ENCODE assay signal across 12 cellular contexts in genomic region chr1:10677508-10678364, GRCh38.
DNase-seq lines count a peak whose midpoint lies in the region; ATAC-seq and TF ChIP-seq lines count a peak whose summit lies in the region.
"Had no signal": no experiment of that assay in that cellular context is flagged by ENCODE, and none has a peak within 500 bp of the region (broad histone marks: within the 10 kb centered on the region; RNA-seq: fewer than 3 reads in every experiment).

No MANE protein-coding gene starts in this region.

- ATAC-seq in natural killer cell = no peak
- no peak for ATAC-seq in HG03135 (IDR thresholded peaks at IDR 0.05; ENCODE audit: unreplicated experiment)

- no peak for TF ChIP-seq POLR2A in esophagus squamous epithelium (IDR thresholded peaks at IDR 0.05)

- peak overlapping the region in 3 of 4 donors; percentile 20 to 79 (median 72) for H3K27ac ChIP-seq in esophagus squamous epithelium
- H3K27ac ChIP-seq in tibial artery = peak overlapping the region; percentile 1 to 78
- H3K27ac ChIP-seq: testis had no signal

- intact Hi-C loops in esophagus squamous epithelium (cut with DNase I) (no loop called here), tibial artery (cut with DNase I; ENCODE audit: low total_unique reads) (no loop called here), natural killer cell (cut with micrococcal nuclease) (no loop called here)

- H3K9me3 ChIP-seq in NT2/D1 (ENCODE audit: insufficient read depth, low read length) = no peaks in the 10 kb centered on the region
- no peaks in the 10 kb centered on the region for H3K9me3 ChIP-seq in esophagus squamous epithelium
- H3K9me3 ChIP-seq in tibial artery = no peaks in the 10 kb centered on the region
- H3K9me3 ChIP-seq: testis had no signal

- H3K9me3 Mint-ChIP-seq in natural killer cell = no peaks in the 10 kb centered on the region

- peaks cover 23% of the 10 kb centered on the region for H3K4me1 ChIP-seq in NT2/D1 (ENCODE audit: insufficient read depth, insufficient read length)
- peaks cover 19 to 100% (median 26%) of the 10 kb centered on the region in 3 donors for H3K4me1 ChIP-seq in esophagus squamous epithelium
- peaks cover 0 to 84% (median 56%) of the 10 kb centered on the region in 4 donors for H3K4me1 ChIP-seq in tibial artery
- H3K4me1 ChIP-seq: testis had no signal

- H3K9ac ChIP-seq in NT2/D1 (ENCODE audit: insufficient read length, low read depth) = peak overlapping the region; percentile 71

- H3K4me3 ChIP-seq in NT2/D1 (ENCODE audit: insufficient read length, low read depth) = no peak overlapping the region
- no peak overlapping the region for H3K4me3 ChIP-seq in esophagus squamous epithelium
- no peak overlapping the region for H3K4me3 ChIP-seq in tibial artery
- H3K4me3 ChIP-seq: testis had no signal

- H3K36me3 ChIP-seq in NT2/D1 (ENCODE audit: insufficient read depth, insufficient read length, low read length) = no peaks in the 10 kb centered on the region
- peaks cover 0 to 7% (median 0%) of the 10 kb centered on the region in 3 donors for H3K36me3 ChIP-seq in esophagus squamous epithelium
- H3K36me3 ChIP-seq in tibial artery = no peaks in the 10 kb centered on the region

- WGBS in esophagus squamous epithelium, 2 donors = 84 to 89% methylated on average over 17 to 20 of the region's 26 CpGs

- H3K36me3 Mint-ChIP-seq in natural killer cell = no peaks in the 10 kb centered on the region

- H3K4me3 Mint-ChIP-seq in natural killer cell = no peak overlapping the region

- no peak for DNase-seq in NT2/D1 (ENCODE audit: low read depth, low spot score)
- DNase-seq in esophagus squamous epithelium (lab: John Stamatoyannopoulos, UW) = no peak
- peak; percentile 3 for DNase-seq in midbrain (lab: John Stamatoyannopoulos, UW)
- no peak for DNase-seq in tibial artery
- DNase-seq in NCI-H187 treated with DMSO at 0.1 percent for 48 hours (lab: John Stamatoyannopoulos, UW) = no peak
- DNase-seq in natural killer cell = no peak
- DNase-seq: activated CD8-positive, alpha-beta memory T cell treated with anti-CD3 and anti-CD28 coated beads, Interleukin-2, amount 50 U/mL, for 4 hours; effector CD8-positive, alpha-beta T cell; NCI-H1092 treated with DMSO at 0.1 percent for 48 hours; NCI-H748 treated with DMSO at 0.1 percent for 48 hours; testis had no signal

- H3K27me3 ChIP-seq in NT2/D1 (ENCODE audit: insufficient read depth, insufficient read length) (no peaks in the 10 kb centered on the region), esophagus squamous epithelium (no peaks in the 10 kb centered on the region), tibial artery (no peaks in the 10 kb centered on the region)
- H3K27me3 ChIP-seq: testis had no signal

- no peak for TF ChIP-seq CTCF in esophagus squamous epithelium (IDR thresholded peaks at IDR 0.05)
- no peak for TF ChIP-seq CTCF in tibial artery (IDR thresholded peaks at IDR 0.05)
- no peak for TF ChIP-seq CTCF in natural killer cell (IDR thresholded peaks at IDR 0.05)

- no peaks in the 10 kb centered on the region for H3K27me3 Mint-ChIP-seq in natural killer cell (ENCODE audit: low read depth in 2 of 2)

- peak overlapping the region in 1 of 2 donors; percentile 58 for H3K27ac Mint-ChIP-seq in natural killer cell

- peaks cover 39 to 64% of the 10 kb centered on the region in 2 donors for H3K4me1 Mint-ChIP-seq in natural killer cell
